Comparison of ENCODE assay signal across 9 cellular contexts in the genomic region with DNA sequence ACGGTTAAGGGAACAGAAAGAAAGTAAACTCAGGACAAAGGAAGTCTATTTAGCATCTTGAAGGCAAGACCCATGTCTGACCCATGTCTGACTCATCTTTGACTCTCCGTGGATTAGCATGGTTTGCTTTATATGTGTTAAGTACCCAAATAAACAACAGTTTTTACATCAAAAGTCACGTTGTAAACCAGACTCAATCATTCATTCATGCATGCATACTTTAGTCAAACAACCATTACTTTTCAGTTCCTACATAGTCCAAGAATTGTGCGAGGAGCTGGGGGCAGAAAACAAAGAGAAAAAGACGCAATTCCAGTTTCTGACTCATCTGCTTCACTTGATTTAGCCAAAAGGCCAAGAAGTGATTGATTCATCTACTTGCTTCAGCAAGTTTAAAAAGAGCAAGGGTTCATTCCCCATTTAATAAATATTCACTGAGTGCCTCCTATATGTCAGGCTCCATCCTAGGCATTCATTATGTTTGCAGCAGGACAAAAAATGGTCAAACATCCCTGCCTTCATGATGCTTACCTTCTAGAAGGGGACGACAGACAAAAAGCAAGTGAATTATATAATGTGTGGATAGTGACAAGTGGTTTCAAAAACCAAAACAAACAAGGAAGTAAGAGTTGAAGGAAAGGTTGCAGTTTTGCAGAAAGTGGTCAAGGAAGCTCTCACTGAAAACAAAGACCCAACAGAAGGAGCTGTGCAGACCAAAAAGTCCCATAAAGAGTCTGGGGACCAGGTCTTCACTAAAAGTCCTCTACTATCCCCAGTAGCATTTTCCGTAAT.
A peak's percentile ranks its signal among the peaks of the same experiment; 100 is the strongest.
DNase-seq lines count a peak whose midpoint lies in the region; ATAC-seq and TF ChIP-seq lines count a peak whose summit lies in the region.
"Had no signal": no experiment of that assay in that cellular context is flagged by ENCODE, and none has a peak within 500 bp of the region (broad histone marks: within the 10 kb centered on the region; RNA-seq: fewer than 3 reads in every experiment).

No MANE protein-coding gene starts in this region.

- CTCF ChIA-PET in CD8-positive, alpha-beta T cell (lab: Charles Lee) = no interaction called here

- H3K4me1 Mint-ChIP-seq in CD8-positive, alpha-beta T cell (ENCODE audit: low read depth) = peaks cover 54% of the 10 kb centered on the region
- H3K4me1 Mint-ChIP-seq in memory B cell (peaks cover 77% of the 10 kb centered on the region), endodermal cell (peaks cover 24% of the 10 kb centered on the region)

- ATAC-seq in CD8-positive, alpha-beta T cell = no peak
- ATAC-seq in activated naive CD4-positive, alpha-beta T cell treated with anti-CD3 and anti-CD28 coated beads, Interleukin-2, amount 50 U/mL, for 72 hours = peak in 1 of 2 donors; percentile 22
- ATAC-seq in memory B cell (ENCODE audit: low read depth) = no peak

- no peaks in the 10 kb centered on the region for H3K36me3 ChIP-seq in CD8-positive, alpha-beta T cell (ENCODE audit: insufficient read depth, low read length)
- H3K36me3 ChIP-seq in testis (ENCODE audit: low read depth, missing control alignments) (no peaks in the 10 kb centered on the region), endodermal cell (ENCODE audit: control insufficient read depth, insufficient read depth, low read length) (no peaks in the 10 kb centered on the region)

- TF ChIP-seq CTCF in CD8-positive, alpha-beta T cell (IDR thresholded peaks at IDR 0.05) = no peak
- TF ChIP-seq CTCF in testis (IDR thresholded peaks at IDR 0.05) = no peak
- no peak for TF ChIP-seq CTCF in endodermal cell (conservative IDR thresholded peaks at IDR 0.05)

- no peak for TF ChIP-seq POLR2A in testis (IDR thresholded peaks at IDR 0.05)

- DNase-seq in CD8-positive, alpha-beta T cell = peak in 1 of 7 experiments; percentile 2
- DNase-seq in HT1080 (ENCODE audit: low read depth) = peak; percentile 78
- DNase-seq in activated naive CD4-positive, alpha-beta T cell treated with anti-CD3 and anti-CD28 coated beads, Interleukin-2, amount 50 U/mL, for 72 hours (ENCODE audit: low spot score in 2 of 2) = no peak
- DNase-seq in memory B cell (ENCODE audit: low spot score in 2 of 2) = no peak
- DNase-seq in testis = no peak
- DNase-seq in occipital lobe (lab: John Stamatoyannopoulos, UW) = no peak
- DNase-seq in midbrain (lab: John Stamatoyannopoulos, UW) = no peak
- DNase-seq in endodermal cell = no peak
- DNase-seq: hypothalamus had no signal

- POLR2A ChIA-PET in CD8-positive, alpha-beta T cell (lab: Charles Lee) = no interaction called here

- H3K36me3 Mint-ChIP-seq in CD8-positive, alpha-beta T cell = no peaks in the 10 kb centered on the region
- peaks cover 17 to 47% of the 10 kb centered on the region in 2 donors for H3K36me3 Mint-ChIP-seq in activated naive CD4-positive, alpha-beta T cell treated with anti-CD3 and anti-CD28 coated beads, Interleukin-2, amount 50 U/mL, for 72 hours
- no peaks in the 10 kb centered on the region for H3K36me3 Mint-ChIP-seq in memory B cell
- H3K36me3 Mint-ChIP-seq in endodermal cell (ENCODE audit: low read depth) = peaks cover 2% of the 10 kb centered on the region

- no peak overlapping the region for H3K4me3 Mint-ChIP-seq in CD8-positive, alpha-beta T cell
- H3K4me3 Mint-ChIP-seq in memory B cell (peak overlapping the region; percentile 33), endodermal cell (no peak overlapping the region)

- H3K9ac ChIP-seq in endodermal cell (ENCODE audit: extremely low read depth, low read length, poor library complexity, severe bottlenecking) = no peak overlapping the region

- no peak overlapping the region for H3K27ac ChIP-seq in CD8-positive, alpha-beta T cell (ENCODE audit: low read depth, low read length)
- H3K27ac ChIP-seq in testis = no peak overlapping the region
- no peak overlapping the region for H3K27ac ChIP-seq in endodermal cell (ENCODE audit: low read depth, low read length)

- H3K4me3 ChIP-seq in CD8-positive, alpha-beta T cell (ENCODE audit: low read depth, low read length) = no peak overlapping the region
- H3K4me3 ChIP-seq in testis (no peak overlapping the region), endodermal cell (ENCODE audit: low read length) (no peak overlapping the region)

- intact Hi-C loops in CD8-positive, alpha-beta T cell (cut with DNase I, micrococcal nuclease) = no loop called here
- intact Hi-C loops in testis (cut with DNase I; ENCODE audit: low total_unique reads) = no loop called here

- H3K9me3 Mint-ChIP-seq in CD8-positive, alpha-beta T cell = no peaks in the 10 kb centered on the region
- H3K9me3 Mint-ChIP-seq in activated naive CD4-positive, alpha-beta T cell treated with anti-CD3 and anti-CD28 coated beads, Interleukin-2, amount 50 U/mL, for 72 hours = peaks cover 18 to 19% of the 10 kb centered on the region in 2 donors
- no peaks in the 10 kb centered on the region for H3K9me3 Mint-ChIP-seq in memory B cell
- H3K9me3 Mint-ChIP-seq in endodermal cell = no peaks in the 10 kb centered on the region

- peaks cover 29% of the 10 kb centered on the region for H3K4me1 ChIP-seq in CD8-positive, alpha-beta T cell (ENCODE audit: insufficient read depth, low read length)
- H3K4me1 ChIP-seq in testis = peaks cover under 1% of the 10 kb centered on the region
- peaks cover 13% of the 10 kb centered on the region for H3K4me1 ChIP-seq in endodermal cell (ENCODE audit: control insufficient read depth, insufficient read depth, low read length)

- no peaks in the 10 kb centered on the region for H3K27me3 ChIP-seq in CD8-positive, alpha-beta T cell (ENCODE audit: insufficient read depth, low read length)
- H3K27me3 ChIP-seq in testis = no peaks in the 10 kb centered on the region
- H3K27me3 ChIP-seq in endodermal cell (ENCODE audit: control insufficient read depth, insufficient read depth, low read length, poor library complexity, severe bottlenecking) = no peaks in the 10 kb centered on the region

- 79 to 90% methylated on average over 7 of the region's 7 CpGs for WGBS in testis, 2 donors
- 75 to 84% methylated on average over 3 to 7 of the region's 7 CpGs for WGBS in endodermal cell (ENCODE audit: insufficient coverage in 1 of 2, insufficient read length in 1 of 2), 2 experiments

- no peaks in the 10 kb centered on the region for H3K9me3 ChIP-seq in CD8-positive, alpha-beta T cell (ENCODE audit: low read length)
- H3K9me3 ChIP-seq in testis (no peaks in the 10 kb centered on the region), endodermal cell (ENCODE audit: control insufficient read depth, low read length) (no peaks in the 10 kb centered on the region)

- H3K27me3 Mint-ChIP-seq in CD8-positive, alpha-beta T cell (ENCODE audit: low read depth) = no peaks in the 10 kb centered on the region
- H3K27me3 Mint-ChIP-seq in memory B cell (no peaks in the 10 kb centered on the region), endodermal cell (ENCODE audit: insufficient read depth) (peaks cover 5% of the 10 kb centered on the region)

- H3K27ac Mint-ChIP-seq in CD8-positive, alpha-beta T cell = peak overlapping the region; percentile 88
- H3K27ac Mint-ChIP-seq in activated naive CD4-positive, alpha-beta T cell treated with anti-CD3 and anti-CD28 coated beads, Interleukin-2, amount 50 U/mL, for 72 hours = peak overlapping the region; percentile 93 to 96
- H3K27ac Mint-ChIP-seq in memory B cell (peak overlapping the region; percentile 94), endodermal cell (no peak overlapping the region)
